1 cellular context compared by ENCODE assay signal in the genomic region with DNA sequence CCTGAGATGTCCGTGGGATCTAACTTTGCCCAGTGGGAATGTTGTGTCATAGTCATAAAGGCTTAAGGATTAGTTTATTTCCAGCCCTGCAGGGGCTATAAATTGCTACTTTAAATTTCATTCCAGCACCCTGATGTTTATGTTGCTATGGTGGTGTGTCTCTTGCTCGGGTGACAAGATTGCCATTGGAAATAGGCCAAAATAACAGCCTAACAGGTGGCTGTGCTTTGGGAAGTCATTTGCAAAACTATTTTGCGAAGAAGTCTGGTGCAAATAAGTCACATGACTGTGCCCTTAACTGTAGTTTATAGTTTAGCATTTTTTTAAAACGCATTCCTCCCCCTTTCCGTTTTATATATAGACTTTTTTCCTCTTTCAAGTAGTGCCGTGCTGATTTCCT.
TF ChIP-seq lines count a peak whose summit lies in the region.

No MANE protein-coding gene starts in this region.

TF ChIP-seq in HepG2, 621 proteins besides CTCF, POLR2A, EP300 and RAD21:
- TF ChIP-seq ZNF577 (CRISPR knock-in tag; IDR thresholded peaks at IDR 0.05; ENCODE audit: borderline replicate concordance, low read depth): no peak
